8 cellular contexts compared by ENCODE assay signal in the genomic region with DNA sequence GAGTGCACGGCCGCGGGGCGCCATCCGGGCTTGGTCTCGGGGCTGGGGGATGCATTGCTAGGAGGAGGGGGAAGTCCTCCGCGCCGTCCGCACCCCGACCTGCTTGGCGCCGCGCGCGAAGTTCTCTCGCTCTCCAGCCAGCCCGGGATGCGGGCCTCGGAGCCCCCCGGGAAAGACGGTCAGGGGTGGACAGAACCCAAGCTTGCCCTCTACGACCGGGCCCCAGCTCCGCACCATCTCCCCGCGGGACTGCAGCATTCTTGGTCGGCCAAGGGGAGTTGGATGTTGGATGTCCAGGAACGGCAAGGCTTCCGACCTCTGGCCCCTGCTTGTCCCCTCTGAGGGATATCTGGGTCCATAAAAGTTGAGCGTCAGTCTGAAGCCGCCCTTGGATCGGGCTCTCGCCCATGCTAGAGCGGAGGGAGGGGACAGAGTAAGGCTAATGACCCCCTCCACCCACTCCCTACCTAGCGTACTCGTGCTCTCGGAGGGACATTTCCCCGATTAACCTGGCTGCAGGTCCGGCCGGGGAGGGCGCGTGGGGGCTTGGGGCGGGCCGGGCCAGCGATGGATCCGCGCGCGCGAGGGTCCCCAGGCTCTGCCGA. TPM values are rescaled to one million over a fixed set of nuclear protein-coding genes. Genes with fewer than 3 reads are reported as not detected.
DNase-seq lines count a peak whose midpoint lies in the region; ATAC-seq, FAIRE-seq and TF ChIP-seq lines count a peak whose summit lies in the region.

No MANE protein-coding gene starts in this region.

- H3K27ac Mint-ChIP-seq in CD4-positive, CD25-positive, alpha-beta regulatory T cell = no peak overlapping the region
- H3K27ac Mint-ChIP-seq in neural crest cell (ENCODE audit: unreplicated experiment) = no peak overlapping the region

- peaks cover 2% of the 10 kb centered on the region for H3K27me3 ChIP-seq in CD4-positive, CD25-positive, alpha-beta regulatory T cell (ENCODE audit: control insufficient read depth, insufficient read depth, low read length)

- H3K4me3 ChIP-seq in CD4-positive, CD25-positive, alpha-beta regulatory T cell (ENCODE audit: low read depth, low read length) = no peak overlapping the region
- H3K4me3 ChIP-seq in LNCaP clone FGC (ENCODE audit: low read depth, low read length) (peak overlapping the region; percentile 52), coronary artery (peak overlapping the region; percentile 64), kidney (ENCODE audit: low read length in 2 of 2) (peak overlapping the region in 1 of 2 donors; percentile 13)

- no peak overlapping the region for H3K27ac ChIP-seq in CD4-positive, CD25-positive, alpha-beta regulatory T cell (ENCODE audit: insufficient read depth, low read length, poor library complexity, severe bottlenecking)
- no peak overlapping the region for H3K27ac ChIP-seq in coronary artery
- H3K27ac ChIP-seq in kidney (ENCODE audit: low read depth in 2 of 2, low read length in 2 of 2) = no peak overlapping the region

- ATAC-seq in CD4-positive, CD25-positive, alpha-beta regulatory T cell (ENCODE audit: low read depth in 2 of 2) = no peak
- ATAC-seq in HG03521 (IDR thresholded peaks at IDR 0.05; ENCODE audit: unreplicated experiment) = no peak

- FAIRE-seq in urothelium cell line (lab: Jason Lieb, UNC) (no peak), kidney (lab: Jason Lieb, UNC) (no peak)

- peaks cover 43% of the 10 kb centered on the region for H3K27me3 Mint-ChIP-seq in CD4-positive, CD25-positive, alpha-beta regulatory T cell
- peaks cover 58% of the 10 kb centered on the region for H3K27me3 Mint-ChIP-seq in neural crest cell (ENCODE audit: low read depth)

- intact Hi-C loops in kidney (cut with DNase I) = no loop called here

- H3K36me3 ChIP-seq in CD4-positive, CD25-positive, alpha-beta regulatory T cell (ENCODE audit: control insufficient read depth, insufficient read depth, low read length) = no peaks in the 10 kb centered on the region
- no peaks in the 10 kb centered on the region for H3K36me3 ChIP-seq in kidney (ENCODE audit: control insufficient read depth in 1 of 2, insufficient read depth in 2 of 2, low read length in 2 of 2)

- peaks cover 0 to 22% (median 7%) of the 10 kb centered on the region in 4 donors for H3K4me1 Mint-ChIP-seq in CD4-positive, CD25-positive, alpha-beta regulatory T cell
- H3K4me1 Mint-ChIP-seq in neural crest cell = peaks cover 12% of the 10 kb centered on the region

- peaks cover 0 to 7% (median 0%) of the 10 kb centered on the region in 7 donors for H3K9me3 Mint-ChIP-seq in CD4-positive, CD25-positive, alpha-beta regulatory T cell
- H3K9me3 Mint-ChIP-seq in neural crest cell = no peaks in the 10 kb centered on the region

- H3K9ac ChIP-seq in kidney (ENCODE audit: low read length in 2 of 2) = no peak overlapping the region

- H3K9me3 ChIP-seq in CD4-positive, CD25-positive, alpha-beta regulatory T cell (ENCODE audit: control insufficient read depth in 2 of 2, low read length in 2 of 2) = no peaks in the 10 kb centered on the region
- H3K9me3 ChIP-seq in kidney (ENCODE audit: control insufficient read depth in 1 of 2, low read length in 2 of 2) = no peaks in the 10 kb centered on the region

- no peak for TF ChIP-seq CTCF in LNCaP clone FGC (IDR thresholded peaks at IDR 0.05; ENCODE audit: control insufficient read depth, extremely low read depth, insufficient read depth)
- no peak for TF ChIP-seq CTCF in coronary artery (IDR thresholded peaks at IDR 0.05)
- TF ChIP-seq CTCF in neural crest cell (conservative IDR thresholded peaks at IDR 0.05) = no peak
- no peak for TF ChIP-seq CTCF in kidney (IDR thresholded peaks at IDR 0.05; ENCODE audit: borderline replicate concordance, extremely low read depth, insufficient read depth)

- H3K4me3 Mint-ChIP-seq in CD4-positive, CD25-positive, alpha-beta regulatory T cell = peak overlapping the region in 3 of 4 donors; percentile 8 to 76 (median 62)
- peak overlapping the region; percentile 76 for H3K4me3 Mint-ChIP-seq in neural crest cell

- H3K4me1 ChIP-seq in CD4-positive, CD25-positive, alpha-beta regulatory T cell (ENCODE audit: control insufficient read depth, insufficient read depth, low read length, poor library complexity, severe bottlenecking) = peaks cover 8% of the 10 kb centered on the region
- no peaks in the 10 kb centered on the region for H3K4me1 ChIP-seq in kidney (ENCODE audit: control insufficient read depth in 1 of 2, insufficient read depth in 1 of 2, low read depth in 1 of 2, low read length in 2 of 2)

- no peak for DNase-seq in CD4-positive, CD25-positive, alpha-beta regulatory T cell
- DNase-seq in LNCaP clone FGC (ENCODE audit: low read depth) (no peak), coronary artery (ENCODE audit: low spot score) (no peak), neural crest cell (ENCODE audit: low read depth, low spot score) (peak; percentile 24), RKO (ENCODE audit: low spot score) (no peak), urothelium cell line (ENCODE audit: low spot score) (no peak), kidney (no peak)

- H3K36me3 Mint-ChIP-seq in CD4-positive, CD25-positive, alpha-beta regulatory T cell = peaks cover 3% of the 10 kb centered on the region
- no peaks in the 10 kb centered on the region for H3K36me3 Mint-ChIP-seq in neural crest cell (ENCODE audit: low read depth)

RNA-seq across cellular contexts. Expression of a gene that starts 0.5 kb away (rescaled TPM):
- total RNA-seq in CD4-positive, CD25-positive, alpha-beta regulatory T cell = 1.2 TPM
- under 1 TPM; 0.12 to 0.33 (median 0.21) TPM for polyA plus RNA-seq in CD4-positive, CD25-positive, alpha-beta regulatory T cell
- total RNA-seq in neural crest cell (6.8 and 9.1 TPM in 2 replicates), kidney (0.19 TPM)
- not detected for polyA plus RNA-seq in kidney (ENCODE audit: insufficient read depth, low read depth, low replicate concordance)
